8 cellular contexts compared by ENCODE assay signal in the genomic region with DNA sequence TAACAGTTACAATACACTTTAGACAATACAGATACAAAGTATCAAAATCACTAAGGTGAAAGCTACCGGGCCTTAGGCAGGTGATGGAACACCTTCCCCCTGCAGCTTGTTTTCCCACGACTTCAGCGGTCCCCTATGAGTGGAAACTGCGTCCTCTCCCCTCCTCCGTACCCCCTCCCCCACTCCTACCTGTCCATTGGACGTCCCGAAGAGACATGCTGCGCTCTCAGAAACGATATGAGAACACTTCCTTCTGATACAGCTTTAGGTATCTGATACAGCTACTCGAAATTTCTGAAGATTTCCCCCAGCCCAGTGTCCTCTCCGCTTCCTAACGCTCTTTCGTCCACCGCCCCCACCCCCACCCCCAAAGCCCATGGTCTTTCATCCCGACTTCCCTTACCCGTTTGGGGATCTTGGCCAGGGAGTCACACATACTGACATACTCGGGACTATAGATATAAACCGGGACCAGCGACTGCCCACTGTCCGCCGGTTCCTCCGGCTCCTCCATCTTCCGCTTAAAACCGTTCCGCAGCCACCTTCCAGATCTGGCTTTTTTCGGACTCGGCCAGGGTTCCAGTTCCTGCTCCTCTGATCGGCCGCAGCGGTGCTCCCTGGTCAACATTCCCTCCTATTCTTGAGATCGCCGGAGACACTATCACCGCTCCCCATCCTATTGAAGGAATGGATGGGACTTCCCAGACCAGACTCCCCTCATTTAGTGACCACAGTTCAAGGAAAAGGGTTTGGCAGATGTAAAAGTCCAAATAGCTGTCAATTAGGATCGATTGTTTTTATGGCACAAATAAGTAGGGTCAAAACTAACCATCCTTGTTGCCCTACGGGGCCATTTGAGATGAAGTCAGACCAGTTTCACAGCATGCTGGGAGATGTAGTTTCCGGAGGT. TPM values are rescaled to one million over a fixed set of nuclear protein-coding genes. Genes with fewer than 3 reads are reported as not detected.
A peak's percentile ranks its signal among the peaks of the same experiment; 100 is the strongest.
DNase-seq lines count a peak whose midpoint lies in the region; ATAC-seq lines count a peak whose summit lies in the region.

A gene (minus strand): TSS at position 596 of the 910 bp plus-strand sequence. CDS start 82 bp downstream, at position 514.

- H3K36me3 Mint-ChIP-seq in dendritic cell treated with granulocyte-macrophage colony-stimulating factor and Interleukin-4, amounts not matched to agents 40 ng/mL and 50 ng/mL, for 4 days (ENCODE audit: low read depth): peaks cover 29% of the 10 kb centered on the region

- DNase-seq in CD1c-positive myeloid dendritic cell (ENCODE audit: extremely low spot score) (peak; percentile 75), NCI-H446 (lab: John Stamatoyannopoulos, UW) (peak; percentile 67 to 78), left lobe of liver (ENCODE audit: low spot score) (peak; percentile 68)
- DNase-seq in stimulated activated CD4-positive, alpha-beta T cell treated with anti-CD3 and anti-CD28 coated beads, Interleukin-2, amount 100 ng/mL, for 48 hours: peak; percentile 16 to 22

- H3K27ac Mint-ChIP-seq in dendritic cell treated with granulocyte-macrophage colony-stimulating factor and Interleukin-4, amounts not matched to agents 40 ng/mL and 50 ng/mL, for 4 days: peak within 1 kb of the TSS; percentile 91

- ATAC-seq in GM19324 (IDR thresholded peaks at IDR 0.05; ENCODE audit: low FRiP score, unreplicated experiment) (peak; percentile 91), HG03439 (IDR thresholded peaks at IDR 0.05; ENCODE audit: unreplicated experiment) (peak; percentile 96), left lobe of liver (peak; percentile 92)
- ATAC-seq in activated CD4-positive, CD25-positive, alpha-beta regulatory T cell treated with anti-CD3 and anti-CD28 coated beads, Interleukin-2, amount 50 U/mL, for 24 hours: peak; percentile 85 to 90

- H3K4me1 Mint-ChIP-seq in dendritic cell treated with granulocyte-macrophage colony-stimulating factor and Interleukin-4, amounts not matched to agents 40 ng/mL and 50 ng/mL, for 4 days (ENCODE audit: low read depth): peaks cover 13% of the 10 kb centered on the region

- intact Hi-C loops in dendritic cell treated with granulocyte-macrophage colony-stimulating factor and Interleukin-4, amounts not matched to agents 40 ng/mL and 50 ng/mL, for 4 days (cut with micrococcal nuclease): no loop called here

- no peaks in the 10 kb centered on the region for H3K27me3 Mint-ChIP-seq in dendritic cell treated with granulocyte-macrophage colony-stimulating factor and Interleukin-4, amounts not matched to agents 40 ng/mL and 50 ng/mL, for 4 days

- peak within 1 kb of the TSS; percentile 84 for H3K4me3 Mint-ChIP-seq in dendritic cell treated with granulocyte-macrophage colony-stimulating factor and Interleukin-4, amounts not matched to agents 40 ng/mL and 50 ng/mL, for 4 days

- no peaks in the 10 kb centered on the region for H3K9me3 Mint-ChIP-seq in dendritic cell treated with granulocyte-macrophage colony-stimulating factor and Interleukin-4, amounts not matched to agents 40 ng/mL and 50 ng/mL, for 4 days

RNA-seq across cellular contexts. Expression of the gene that starts here (rescaled TPM):
- total RNA-seq in left lobe of liver: 16.0 TPM

Comparison
In these comparisons a context has a peak if more than half of its experiments do, and no peak if none do; other contexts are left out.
1. Peak in every context shown above with its lines: DNase-seq and ATAC-seq.
2. DNase-seq: peak in every context shown above with its lines; median percentile 75 in CD1c-positive myeloid dendritic cell; 72 in NCI-H446; 68 in left lobe of liver; 19 in stimulated activated CD4-positive, alpha-beta T cell treated with anti-CD3 and anti-CD28 coated beads, Interleukin-2, amount 100 ng/mL, for 48 hours.